Comparison of ENCODE assay signal across 27 cellular contexts in the genomic region with DNA sequence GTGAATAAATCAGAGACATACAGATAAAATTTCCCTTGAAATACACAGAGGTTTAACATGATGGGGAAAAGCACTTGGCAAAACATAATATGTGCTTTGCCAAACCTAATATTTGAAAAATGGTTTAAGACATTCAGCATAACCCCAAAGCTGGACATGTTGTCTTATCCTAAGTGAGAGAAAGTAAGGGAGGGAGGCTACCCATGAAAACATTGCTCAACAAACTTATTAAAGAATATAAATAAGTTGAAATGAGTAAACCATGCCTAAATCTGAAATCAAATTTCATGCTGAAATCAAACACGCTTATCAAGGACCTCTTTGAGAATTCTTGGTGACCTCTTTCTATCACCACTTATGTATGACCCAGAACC.
"Had no signal": no experiment of that assay in that cellular context is flagged by ENCODE, and none has a peak within 500 bp of the region (broad histone marks: within the 10 kb centered on the region; RNA-seq: fewer than 3 reads in every experiment).

No MANE protein-coding gene starts in this region.

- H3K9ac ChIP-seq: parathyroid adenoma had no signal

- DNase-seq: dermis blood vessel endothelial cell; effector memory CD8-positive, alpha-beta T cell; erythroblast; esophagus squamous epithelium; foreskin melanocyte; glutamatergic neuron; heart right ventricle; hippocampal formation; left cardiac atrium; left lung; mesendoderm; midbrain; naive thymus-derived CD8-positive, alpha-beta T cell; nephron progenitor cell; occipital lobe; right cardiac atrium; spleen; stimulated activated CD4-positive, alpha-beta T cell treated with anti-CD3 and anti-CD28 coated beads, Interleukin-4, amount 100 ng/mL, for 4 hours; stimulated activated naive B cell treated with anti-CD40 and anti-IgM and Interleukin-4, amounts not matched to agents 10 μg/mL and 1 μg/mL and 100 μg/mL, for 72 hours; trophoblast cell had no signal

- H3K27ac ChIP-seq: coronary artery, esophagus squamous epithelium, heart right ventricle, left lung, parathyroid adenoma, skin epidermis, thoracic aorta, vagina had no signal

- H3K36me3 ChIP-seq: esophagus squamous epithelium, heart right ventricle, left lung, thoracic aorta, vagina had no signal

- H3K27me3 ChIP-seq: esophagus squamous epithelium, heart right ventricle, left lung, spleen, vagina had no signal

- H3K4me1 Mint-ChIP-seq: nephron progenitor cell had no signal

- H3K4me3 Mint-ChIP-seq: effector memory CD8-positive, alpha-beta T cell; naive thymus-derived CD8-positive, alpha-beta T cell; nephron progenitor cell; stimulated activated naive B cell treated with anti-CD40 and anti-IgM and Interleukin-4, amounts not matched to agents 10 μg/mL and 1 μg/mL and 100 μg/mL, for 72 hours; stimulated activated naive CD8-positive, alpha-beta T cell treated with anti-CD3 and anti-CD28 coated beads, Interleukin-15, Interleukin-2, amounts not matched to agents 100 ng/mL and 50 ng/mL, for 24 hours had no signal

- H3K9me3 Mint-ChIP-seq: effector memory CD8-positive, alpha-beta T cell; naive thymus-derived CD8-positive, alpha-beta T cell; nephron progenitor cell; stimulated activated naive B cell treated with anti-CD40 and anti-IgM and Interleukin-4, amounts not matched to agents 10 μg/mL and 1 μg/mL and 100 μg/mL, for 72 hours; stimulated activated naive CD8-positive, alpha-beta T cell treated with anti-CD3 and anti-CD28 coated beads, Interleukin-15, Interleukin-2, amounts not matched to agents 100 ng/mL and 50 ng/mL, for 24 hours had no signal

- H2AFZ ChIP-seq: parathyroid adenoma had no signal

- H3K4me3 ChIP-seq: coronary artery, esophagus squamous epithelium, heart right ventricle, left lung, skin epidermis, spleen, thoracic aorta, vagina had no signal

- ATAC-seq: effector memory CD8-positive, alpha-beta T cell; heart right ventricle; left cardiac atrium; left lung; naive thymus-derived CD8-positive, alpha-beta T cell; stimulated activated naive B cell treated with anti-CD40 and anti-IgM and Interleukin-4, amounts not matched to agents 10 μg/mL and 1 μg/mL and 100 μg/mL, for 72 hours had no signal

- H3K79me2 ChIP-seq: parathyroid adenoma had no signal

- H3K9me3 ChIP-seq: esophagus squamous epithelium, heart right ventricle, left lung, spleen, thoracic aorta, vagina had no signal

- H3K4me1 ChIP-seq: esophagus squamous epithelium, heart right ventricle, left lung, parathyroid adenoma, vagina had no signal

- H3K27ac Mint-ChIP-seq: nephron progenitor cell; progenitor cell of endocrine pancreas; stimulated activated naive B cell treated with anti-CD40 and anti-IgM and Interleukin-4, amounts not matched to agents 10 μg/mL and 1 μg/mL and 100 μg/mL, for 72 hours; stimulated activated naive CD8-positive, alpha-beta T cell treated with anti-CD3 and anti-CD28 coated beads, Interleukin-15, Interleukin-2, amounts not matched to agents 100 ng/mL and 50 ng/mL, for 24 hours had no signal

- H3K27me3 Mint-ChIP-seq: effector memory CD8-positive, alpha-beta T cell; naive thymus-derived CD8-positive, alpha-beta T cell; progenitor cell of endocrine pancreas; stimulated activated naive B cell treated with anti-CD40 and anti-IgM and Interleukin-4, amounts not matched to agents 10 μg/mL and 1 μg/mL and 100 μg/mL, for 72 hours; stimulated activated naive CD8-positive, alpha-beta T cell treated with anti-CD3 and anti-CD28 coated beads, Interleukin-15, Interleukin-2, amounts not matched to agents 100 ng/mL and 50 ng/mL, for 24 hours had no signal
